ENCODE assay signal across 1 cellular context in the genomic region with DNA sequence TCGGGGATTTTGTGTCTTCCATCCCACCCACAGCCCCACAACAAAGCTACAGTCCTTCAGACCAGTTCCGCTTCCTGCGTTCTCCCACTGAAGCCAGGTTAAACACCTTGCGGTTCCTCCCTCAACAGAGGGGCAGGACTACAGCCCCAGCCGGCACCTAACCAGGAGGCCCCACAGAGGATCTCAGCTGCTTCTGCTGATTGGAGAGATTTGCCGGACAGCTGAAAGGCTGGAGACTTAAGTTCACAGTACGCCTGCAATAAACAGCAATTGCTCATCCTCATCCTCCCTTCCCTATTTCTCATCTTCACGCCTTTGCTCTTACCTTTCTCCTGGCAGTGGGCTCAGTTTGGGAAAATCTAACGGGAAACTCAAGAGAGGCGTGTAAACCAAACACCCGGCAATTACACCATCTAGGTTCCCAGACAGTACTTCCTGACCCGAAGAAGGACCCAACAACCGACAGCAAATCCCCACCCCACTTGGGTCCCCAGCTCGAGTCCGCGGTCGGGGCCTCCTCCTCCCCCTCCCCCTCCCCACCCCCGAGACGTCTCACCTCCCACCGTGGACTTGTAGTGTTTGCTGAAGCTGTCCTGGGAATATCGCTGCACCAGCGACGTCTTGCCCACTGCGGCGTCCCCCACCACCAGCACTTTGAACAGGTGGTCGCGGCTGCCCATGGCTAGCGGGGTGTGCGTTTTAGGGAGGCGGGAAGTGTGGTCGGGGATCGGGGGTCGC.
TF ChIP-seq lines count a peak whose summit lies in the region.

No MANE protein-coding gene starts in this region.

TF ChIP-seq in SK-N-SH, 30 proteins besides CTCF, POLR2A, EP300 and RAD21:
- no peak for TF ChIP-seq NRF1 (IDR thresholded peaks at IDR 0.05; ENCODE audit: low read depth, low read length)
- TF ChIP-seq, protein P1, sequence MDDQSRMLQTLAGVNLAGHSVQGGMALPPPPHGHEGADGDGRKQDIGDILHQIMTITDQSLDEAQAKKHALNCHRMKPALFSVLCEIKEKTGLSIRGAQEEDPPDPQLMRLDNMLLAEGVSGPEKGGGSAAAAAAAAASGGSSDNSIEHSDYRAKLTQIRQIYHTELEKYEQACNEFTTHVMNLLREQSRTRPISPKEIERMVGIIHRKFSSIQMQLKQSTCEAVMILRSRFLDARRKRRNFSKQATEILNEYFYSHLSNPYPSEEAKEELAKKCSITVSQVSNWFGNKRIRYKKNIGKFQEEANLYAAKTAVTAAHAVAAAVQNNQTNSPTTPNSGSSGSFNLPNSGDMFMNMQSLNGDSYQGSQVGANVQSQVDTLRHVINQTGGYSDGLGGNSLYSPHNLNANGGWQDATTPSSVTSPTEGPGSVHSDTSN (IDR thresholded peaks at IDR 0.05) = no peak
- no peak for TF ChIP-seq JUND (IDR thresholded peaks at IDR 0.05)
- TF ChIP-seq CHD2 (IDR thresholded peaks at IDR 0.05; ENCODE audit: low read length, partially characterized antibody) = no peak
- TF ChIP-seq FOXM1 (IDR thresholded peaks at IDR 0.05; ENCODE audit: low read depth) = no peak
- TF ChIP-seq EZH2phosphoT487 (IDR thresholded peaks at IDR 0.05; ENCODE audit: borderline replicate concordance, low read depth) = no peak
